Comparison of ENCODE assay signal across 11 cellular contexts in the genomic region with DNA sequence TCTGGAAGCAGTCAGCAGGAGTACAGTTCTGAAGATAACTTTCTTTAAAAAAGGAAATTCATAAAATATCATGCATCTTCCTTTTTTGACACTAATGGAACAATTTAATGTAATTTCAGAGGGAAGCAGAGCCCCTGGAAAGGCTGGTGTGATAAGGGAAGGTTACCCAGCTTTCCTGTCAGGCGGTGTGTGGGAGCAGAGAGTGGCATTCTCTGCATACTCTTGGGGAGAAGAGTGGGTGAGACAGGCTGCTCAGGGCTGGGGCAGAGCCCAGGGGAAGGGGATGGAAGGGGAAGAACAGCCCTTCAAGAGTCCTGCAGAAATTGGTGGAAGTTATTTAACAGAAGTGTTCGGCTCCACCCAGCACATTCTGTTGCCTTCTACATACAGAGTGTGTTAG.
"Had no signal": no experiment of that assay in that cellular context is flagged by ENCODE, and none has a peak within 500 bp of the region (broad histone marks: within the 10 kb centered on the region; RNA-seq: fewer than 3 reads in every experiment).

No MANE protein-coding gene starts in this region.

- H3K4me3 Mint-ChIP-seq: activated CD8-positive, alpha-beta memory T cell treated with anti-CD3 and anti-CD28 coated beads, Interleukin-2, amount 10 ng/mL, durations not matched to agents 7 days and 5 days; activated T-cell treated with anti-CD3 and anti-CD28 coated beads, Interleukin-2, amount 50 U/mL, for 4 hours; natural killer cell had no signal

- ATAC-seq: activated CD8-positive, alpha-beta memory T cell treated with anti-CD3 and anti-CD28 coated beads, Interleukin-2, amount 10 ng/mL, durations not matched to agents 7 days and 5 days; left ventricle myocardium superior; natural killer cell had no signal

- H3K27ac Mint-ChIP-seq: activated CD8-positive, alpha-beta memory T cell treated with anti-CD3 and anti-CD28 coated beads, Interleukin-2, amount 10 ng/mL, durations not matched to agents 7 days and 5 days had no signal

- H3K9me3 Mint-ChIP-seq: natural killer cell had no signal

- H3K27me3 Mint-ChIP-seq: activated CD8-positive, alpha-beta memory T cell treated with anti-CD3 and anti-CD28 coated beads, Interleukin-2, amount 10 ng/mL, durations not matched to agents 7 days and 5 days had no signal

- DNase-seq: activated CD8-positive, alpha-beta memory T cell treated with anti-CD3 and anti-CD28 coated beads, Interleukin-2, amount 10 ng/mL, durations not matched to agents 7 days and 5 days; activated gamma-delta T cell treated with Interleukin-2 at 50 U/mL for 16 hours; activated T-cell treated with anti-CD3 and anti-CD28 coated beads, Interleukin-2, amount 50 U/mL, for 4 hours; left ventricle myocardium superior; mesenchymal stem cell; natural killer cell; stimulated activated CD8-positive, alpha-beta memory T cell treated with anti-CD3 and anti-CD28 coated beads, Interleukin-4, amount 100 ng/mL, for 48 hours; stomach; T-helper 2 cell; testis; upper lobe of left lung had no signal

- H3K36me3 Mint-ChIP-seq: natural killer cell had no signal
